In the genomic region with DNA sequence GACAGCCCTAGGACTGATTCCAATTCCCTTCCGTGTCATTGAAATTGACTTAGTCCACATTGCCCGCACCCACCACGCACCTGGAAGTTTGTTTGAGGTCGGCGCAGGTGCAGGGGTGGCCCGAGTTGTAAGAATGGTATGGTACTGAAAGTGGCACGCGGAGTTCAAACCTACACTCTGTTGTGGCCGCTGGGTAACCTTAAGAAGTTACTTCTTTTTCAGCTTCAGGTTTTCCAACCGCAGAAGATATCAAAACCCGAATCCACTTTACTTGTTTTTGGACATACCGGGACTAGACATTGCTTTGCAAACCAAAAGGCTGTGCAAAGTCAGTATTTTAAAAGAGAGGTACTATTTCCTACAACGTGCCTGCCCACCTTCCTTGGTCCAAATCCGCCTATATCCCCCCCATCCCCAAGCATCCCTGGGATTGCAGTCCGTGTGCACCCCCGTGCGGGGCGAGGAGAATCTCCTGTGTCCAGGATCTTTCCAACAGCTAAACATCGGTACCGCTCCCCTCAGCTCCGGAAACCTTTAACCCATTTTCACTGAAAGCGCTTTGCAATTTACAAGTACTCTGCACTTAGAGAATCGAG, we compare ENCODE assay signal across 9 cellular contexts. TPM values are rescaled to one million over a fixed set of nuclear protein-coding genes. Genes with fewer than 3 reads are reported as not detected.
DNase-seq lines count a peak whose midpoint lies in the region; ATAC-seq and TF ChIP-seq lines count a peak whose summit lies in the region.
"Had no signal": no experiment of that assay in that cellular context is flagged by ENCODE, and none has a peak within 500 bp of the region (broad histone marks: within the 10 kb centered on the region; RNA-seq: fewer than 3 reads in every experiment).

No MANE protein-coding gene starts in this region.

- H2BK5ac ChIP-seq in trophoblast cell (ENCODE audit: low read depth, low read length, poor library complexity): peak overlapping the region; percentile 77

- H3K79me2 ChIP-seq in trophoblast cell (ENCODE audit: control insufficient read depth, insufficient read depth, low read length, poor library complexity): peaks cover 29% of the 10 kb centered on the region

- H3K4me1 ChIP-seq in Caco-2: peaks cover 5% of the 10 kb centered on the region; the same call in 1 of the 2 replicates
- peaks cover 68% of the 10 kb centered on the region for H3K4me1 ChIP-seq in SJSA1 (replicated peaks)
- peaks cover 9 to 27% of the 10 kb centered on the region in 2 experiments for H3K4me1 ChIP-seq in trophoblast cell (ENCODE audit: control insufficient read depth in 1 of 2, insufficient read depth in 2 of 2, low read length in 2 of 2)
- H3K4me1 ChIP-seq in SJCRH30: peaks cover 2% of the 10 kb centered on the region; the same call in 1 of the 2 replicates

- no CpG with 5 or more reads among the region's 23 CpGs for WGBS in trophoblast cell (ENCODE audit: extremely low coverage, insufficient coverage, insufficient read length)

- DNase-seq in Caco-2 (no peak), SJSA1 (ENCODE audit: low read depth in 1 of 2, low spot score in 2 of 2) (no peak), fibroblast of the aortic adventitia (ENCODE audit: low read depth) (peak; percentile 22), trophoblast cell (no peak), SJCRH30 (no peak)
- DNase-seq: activated CD4-positive, alpha-beta T cell treated with anti-CD3 and anti-CD28 coated beads for 48 hours had no signal

- H3K4me3 ChIP-seq in Caco-2 (ENCODE audit: low read depth, low read length) (no peak overlapping the region; the same call in 1 of the 2 replicates), SJSA1 (peak overlapping the region; percentile 58), fibroblast of the aortic adventitia (ENCODE audit: low read depth, low read length) (peak overlapping the region; percentile 72), trophoblast cell (ENCODE audit: low read depth, low read length) (peak overlapping the region; percentile 98), SJCRH30 (no peak overlapping the region)

- no peak overlapping the region for H3K27ac ChIP-seq in SJSA1
- peak overlapping the region; percentile 92 for H3K27ac ChIP-seq in trophoblast cell (ENCODE audit: low read depth, low read length)
- H3K27ac ChIP-seq in SJCRH30: no peak overlapping the region

- H3K4me3 Mint-ChIP-seq in Caco-2 (ENCODE audit: unreplicated experiment): peak overlapping the region; percentile 71

- H3K27ac Mint-ChIP-seq in Caco-2 (ENCODE audit: unreplicated experiment): no peak overlapping the region

- H3K4me1 Mint-ChIP-seq in Caco-2 (ENCODE audit: low read depth, unreplicated experiment): no peaks in the 10 kb centered on the region

- peak overlapping the region; percentile 29 for H4K91ac ChIP-seq in trophoblast cell (ENCODE audit: low read depth, low read length)

- H3K18ac ChIP-seq in trophoblast cell (ENCODE audit: low read length): peak overlapping the region; percentile 59

- TF ChIP-seq CTCF in Caco-2 (IDR thresholded peaks at IDR 0.05; ENCODE audit: insufficient read depth in 1 of 2, low read depth in 1 of 2, low read length in 1 of 2, severe bottlenecking in 1 of 2, unreplicated experiment in 1 of 2) (no peak), fibroblast of the aortic adventitia (IDR thresholded peaks at IDR 0.05; ENCODE audit: insufficient read depth, low read length) (peak; percentile 7)

- H3K79me1 ChIP-seq in trophoblast cell (ENCODE audit: low read length): peaks cover 42% of the 10 kb centered on the region

- intact Hi-C loops in Caco-2 (cut with micrococcal nuclease; ENCODE audit: unreplicated experiment): loop anchor here (5.0 kb wide), 1 partner anchor 187 kb away; no protein-coding TSS in a partner anchor

- peak overlapping the region; percentile 23 for H2BK120ac ChIP-seq in trophoblast cell (ENCODE audit: insufficient read depth, low read length, poor library complexity)

- H2AFZ ChIP-seq in trophoblast cell (ENCODE audit: insufficient read depth, low read length, poor library complexity): no peak overlapping the region

- H2AK5ac ChIP-seq in trophoblast cell (ENCODE audit: low read length): no peak overlapping the region

- peak overlapping the region; percentile 52 for H4K8ac ChIP-seq in trophoblast cell (ENCODE audit: low read depth, low read length)

- H3K36me3 ChIP-seq in Caco-2 (ENCODE audit: control insufficient read depth, insufficient read depth, low read length) (no peaks in the 10 kb centered on the region), SJSA1 (peaks cover 10% of the 10 kb centered on the region), trophoblast cell (ENCODE audit: control insufficient read depth in 1 of 2, insufficient read depth in 2 of 2, low read length in 2 of 2) (peaks cover 38 to 44% of the 10 kb centered on the region in 2 experiments), SJCRH30 (no peaks in the 10 kb centered on the region)

- no peak overlapping the region for H4K12ac ChIP-seq in trophoblast cell (ENCODE audit: low read depth, low read length)

- H3K9me3 ChIP-seq in Caco-2: no peaks in the 10 kb centered on the region
- H3K9me3 ChIP-seq in SJSA1 (replicated peaks): no peaks in the 10 kb centered on the region
- no peaks in the 10 kb centered on the region for H3K9me3 ChIP-seq in trophoblast cell (ENCODE audit: insufficient read depth, low read depth, low read length)
- H3K9me3 ChIP-seq in SJCRH30 (replicated peaks): no peaks in the 10 kb centered on the region

- H3K9ac ChIP-seq in trophoblast cell (ENCODE audit: low read length): peak overlapping the region; percentile 98

- peaks cover 22% of the 10 kb centered on the region for H3K27me3 Mint-ChIP-seq in Caco-2 (ENCODE audit: insufficient read depth, unreplicated experiment)

- peak overlapping the region; percentile 75 for H3K14ac ChIP-seq in trophoblast cell (ENCODE audit: low read length)

- no peak overlapping the region for H2BK12ac ChIP-seq in trophoblast cell (ENCODE audit: low read length)

- CTCF ChIA-PET in Caco-2 (lab: Charles Lee): no interaction called here

- POLR2A ChIA-PET in Caco-2 (lab: Charles Lee): no interaction called here

- H3K4ac ChIP-seq in trophoblast cell (ENCODE audit: low read depth, low read length): peak overlapping the region; percentile 97

- no peaks in the 10 kb centered on the region for H3K9me3 Mint-ChIP-seq in Caco-2 (ENCODE audit: unreplicated experiment)

- ATAC-seq in GM19463 (IDR thresholded peaks at IDR 0.05; ENCODE audit: unreplicated experiment): no peak
- no peak for ATAC-seq in HG02870 (IDR thresholded peaks at IDR 0.05; ENCODE audit: unreplicated experiment)
- no peak for ATAC-seq in HG03097 (IDR thresholded peaks at IDR 0.05; ENCODE audit: low FRiP score, unreplicated experiment)

- no peak overlapping the region for H3K23ac ChIP-seq in trophoblast cell (ENCODE audit: low read length)

- H3K27me3 ChIP-seq in Caco-2 (replicated peaks; ENCODE audit: control insufficient read depth, insufficient read depth, low read length): no peaks in the 10 kb centered on the region; the same call in none of the 2 replicates
- H3K27me3 ChIP-seq in SJSA1 (replicated peaks): no peaks in the 10 kb centered on the region; the same call in 1 of the 2 replicates
- H3K27me3 ChIP-seq in trophoblast cell (ENCODE audit: insufficient read depth, low read length): no peaks in the 10 kb centered on the region
- H3K27me3 ChIP-seq in SJCRH30: no peaks in the 10 kb centered on the region

- no peaks in the 10 kb centered on the region for H3K36me3 Mint-ChIP-seq in Caco-2 (ENCODE audit: insufficient read depth, unreplicated experiment)

- no TSS peak for BruUV-seq in Caco-2 (replicated peaks; lab: Mats Ljungman, UMichigan)

- peak overlapping the region; percentile 76 for H3K4me2 ChIP-seq in trophoblast cell (ENCODE audit: low read length)

RNA-seq across cellular contexts. Expression of a gene that starts 1.0 kb away (rescaled TPM):
- total RNA-seq in Caco-2 (2022): 0.79 and 3.3 TPM in 2 replicates
- 101 and 118 TPM in 2 replicates for total RNA-seq in SJSA1 (2014; rRNA removed; shearing (Covaris generic))
- total RNA-seq in fibroblast of the aortic adventitia (ENCODE audit: low replicate concordance): 287 and 1,278 TPM in 2 replicates
- polyA plus RNA-seq in trophoblast cell (2013): 2,874 and 2,927 TPM in 2 replicates
- 0.56 TPM in 1 of 2 replicates, not detected in the other for total RNA-seq in SJCRH30 (2014; rRNA removed; shearing (Covaris generic))

RNA-seq across cellular contexts. Expression of a gene that starts 31.8 kb away (rescaled TPM):
- 0.23 TPM in 1 of 2 replicates, not detected in the other for total RNA-seq in Caco-2 (2022)
- not detected in 2 replicates for total RNA-seq in SJSA1 (2014; rRNA removed; shearing (Covaris generic))
- 5.3 TPM in 1 of 2 replicates, not detected in the other for total RNA-seq in fibroblast of the aortic adventitia (ENCODE audit: low replicate concordance)
- polyA plus RNA-seq in trophoblast cell (2013): 0.04 TPM in 1 of 2 replicates, not detected in the other
- total RNA-seq in SJCRH30 (2014; rRNA removed; shearing (Covaris generic)): not detected in 2 replicates

RNA-seq across cellular contexts. Expression of a gene that starts 47.2 kb away (rescaled TPM):
- not detected in 2 replicates for total RNA-seq in Caco-2 (2022)
- not detected in 2 replicates for total RNA-seq in SJSA1 (2014; rRNA removed; shearing (Covaris generic))
- 0.09 TPM in 1 of 2 replicates, not detected in the other for total RNA-seq in fibroblast of the aortic adventitia (ENCODE audit: low replicate concordance)
- polyA plus RNA-seq in trophoblast cell (2013): not detected in 2 replicates
- not detected in 2 replicates for total RNA-seq in SJCRH30 (2014; rRNA removed; shearing (Covaris generic))

Comparison
In these comparisons a context has a peak if more than half of its experiments do, and no peak if none do; other contexts are left out.
1. H3K4me3 ChIP-seq: peak in SJSA1 (single experiment), fibroblast of the aortic adventitia (single experiment) and trophoblast cell (single experiment); none in Caco-2 (single experiment) and SJCRH30 (single experiment).
2. RNA of a gene that starts 1.0 kb away (total RNA-seq): 287 to 1,278 TPM in fibroblast of the aortic adventitia and 101 to 118 TPM in SJSA1; 0.79 to 3.3 TPM in Caco-2 and 0.56 TPM in SJCRH30; every median in the first group is over 10 times any median in the second.